ENCODE assay signal across 12 cellular contexts in genomic region chr1:47024138-47024856, GRCh38. TPM values are rescaled to one million over a fixed set of nuclear protein-coding genes. Genes with fewer than 3 reads are reported as not detected.
DNase-seq lines count a peak whose midpoint lies in the region; ATAC-seq and TF ChIP-seq lines count a peak whose summit lies in the region.
"Had no signal": no experiment of that assay in that cellular context is flagged by ENCODE, and none has a peak within 500 bp of the region (broad histone marks: within the 10 kb centered on the region; RNA-seq: fewer than 3 reads in every experiment).

No MANE protein-coding gene starts in this region.

- H3K9me3 ChIP-seq in cardiac muscle cell (ENCODE audit: low read depth), result no peaks in the 10 kb centered on the region
- no peaks in the 10 kb centered on the region for H3K9me3 ChIP-seq in duodenal mucosa (ENCODE audit: control insufficient read depth in 1 of 2, low read length in 2 of 2)
- H3K9me3 ChIP-seq in mucosa of descending colon, result no peaks in the 10 kb centered on the region
- no peaks in the 10 kb centered on the region for H3K9me3 ChIP-seq in upper lobe of right lung
- H3K9me3 ChIP-seq: Peyer's patch had no signal

- H3K27me3 ChIP-seq in cardiac muscle cell (peaks cover 37% of the 10 kb centered on the region), duodenal mucosa (ENCODE audit: control insufficient read depth in 1 of 2, insufficient read depth in 2 of 2, low read length in 2 of 2) (peaks cover 0 to 3% of the 10 kb centered on the region in 2 donors), upper lobe of right lung (peaks cover 5% of the 10 kb centered on the region)
- H3K27me3 ChIP-seq: Peyer's patch had no signal

- peak; percentile 14 to 53 for DNase-seq in cardiac muscle cell (ENCODE audit: low read depth in 1 of 2, low spot score in 1 of 2)
- DNase-seq in left cardiac atrium, result no peak
- DNase-seq in mucosa of descending colon, result no peak
- DNase-seq in upper lobe of right lung, result no peak
- DNase-seq in activated CD4-positive, alpha-beta T cell treated with anti-CD3 and anti-CD28 coated beads, Interleukin-2, amount 50 U/mL, for 48 hours, result no peak
- no peak for DNase-seq in activated CD4-positive, CD25-positive, alpha-beta regulatory T cell treated with anti-CD3 and anti-CD28 coated beads, Interleukin-2, amount 50 U/mL, for 72 hours
- DNase-seq: activated naive CD4-positive, alpha-beta T cell treated with Interleukin-2 at 50 U/mL for 16 hours; NCI-H187 had no signal

- H3K36me3 ChIP-seq in cardiac muscle cell (no peaks in the 10 kb centered on the region), duodenal mucosa (ENCODE audit: control insufficient read depth in 1 of 2, insufficient read depth in 2 of 2, low read length in 2 of 2) (no peaks in the 10 kb centered on the region), mucosa of descending colon (ENCODE audit: low read depth) (no peaks in the 10 kb centered on the region), upper lobe of right lung (no peaks in the 10 kb centered on the region)
- H3K36me3 ChIP-seq: Peyer's patch had no signal

- H3K27ac ChIP-seq in cardiac muscle cell (no peak overlapping the region), duodenal mucosa (ENCODE audit: low read depth, low read length) (no peak overlapping the region), upper lobe of right lung (peak overlapping the region; percentile 60)

- H3K4me1 ChIP-seq in cardiac muscle cell (ENCODE audit: low read depth) (no peaks in the 10 kb centered on the region), duodenal mucosa (ENCODE audit: control insufficient read depth in 1 of 2, insufficient read depth in 2 of 2, low read length in 2 of 2) (peaks cover 0 to 6% of the 10 kb centered on the region in 2 donors), mucosa of descending colon (ENCODE audit: low read depth) (peaks cover 7% of the 10 kb centered on the region), upper lobe of right lung (no peaks in the 10 kb centered on the region)

- H3K9ac ChIP-seq in duodenal mucosa (ENCODE audit: low read depth in 1 of 2, low read length in 2 of 2), result no peak overlapping the region

- peak overlapping the region; percentile 11 for H3K4me3 ChIP-seq in cardiac muscle cell
- peak overlapping the region; percentile 19 to 46 for H3K4me3 ChIP-seq in duodenal mucosa (ENCODE audit: low read depth in 1 of 2, low read length in 2 of 2)
- no peak overlapping the region for H3K4me3 ChIP-seq in mucosa of descending colon
- peak overlapping the region; percentile 51 for H3K4me3 ChIP-seq in upper lobe of right lung

- intact Hi-C loops in left cardiac atrium (cut with DNase I) (no loop called here), mucosa of descending colon (cut with DNase I, micrococcal nuclease) (no loop called here), upper lobe of right lung (cut with DNase I) (no loop called here)

- TF ChIP-seq CTCF in cardiac muscle cell (IDR thresholded peaks at IDR 0.05; ENCODE audit: low read depth, low read length) (no peak), mucosa of descending colon (IDR thresholded peaks at IDR 0.05) (no peak), upper lobe of right lung (IDR thresholded peaks at IDR 0.05) (no peak)

- ATAC-seq in left cardiac atrium, result no peak
- peak; percentile 15 for ATAC-seq in mucosa of descending colon
- no peak for ATAC-seq in upper lobe of right lung
- no peak for ATAC-seq in GM21381 (IDR thresholded peaks at IDR 0.05; ENCODE audit: unreplicated experiment)

RNA-seq across cellular contexts. Expression of gene CYP4X1, which starts 0.8 kb away (rescaled TPM):
- 0.15 and 0.42 TPM in 2 replicates for total RNA-seq in cardiac muscle cell
- polyA plus RNA-seq in cardiac muscle cell, result 0.69 and 1.3 TPM in 2 replicates
- 1 to 10 TPM; 2.6 to 3.0 TPM for total RNA-seq in left cardiac atrium
- total RNA-seq in mucosa of descending colon, result 1 to 10 TPM in 2 of 3 donors, under 1 TPM in 1; 0.75 to 3.0 (median 1.2) TPM
- total RNA-seq in upper lobe of right lung, result 6.8 TPM
- total RNA-seq: mononuclear cell had no signal

RNA-seq across cellular contexts. Expression of gene CYP4Z1, which starts 42.7 kb away (rescaled TPM):
- total RNA-seq in cardiac muscle cell (not detected in 2 replicates), left cardiac atrium (1 to 10 TPM in 1 of 2 donors, under 1 TPM in 1; 0.29 to 1.1 TPM), mucosa of descending colon (under 1 TPM in 2 of 3 donors, not detected in 1; 0.19 to 0.55 TPM), upper lobe of right lung (2.1 TPM)
- not detected in 2 replicates for polyA plus RNA-seq in cardiac muscle cell
- total RNA-seq: mononuclear cell had no signal

Comparison
In these comparisons a context has a peak if more than half of its experiments do, and no peak if none do; other contexts are left out.
1. DNase-seq: peak in cardiac muscle cell (2 of 2); none in left cardiac atrium (single experiment), mucosa of descending colon (0 of 3), upper lobe of right lung (single experiment), activated CD4-positive, alpha-beta T cell treated with anti-CD3 and anti-CD28 coated beads, Interleukin-2, amount 50 U/mL, for 48 hours (0 of 2) and activated CD4-positive, CD25-positive, alpha-beta regulatory T cell treated with anti-CD3 and anti-CD28 coated beads, Interleukin-2, amount 50 U/mL, for 72 hours (single experiment).